8 cellular contexts compared by ENCODE assay signal in the genomic region with DNA sequence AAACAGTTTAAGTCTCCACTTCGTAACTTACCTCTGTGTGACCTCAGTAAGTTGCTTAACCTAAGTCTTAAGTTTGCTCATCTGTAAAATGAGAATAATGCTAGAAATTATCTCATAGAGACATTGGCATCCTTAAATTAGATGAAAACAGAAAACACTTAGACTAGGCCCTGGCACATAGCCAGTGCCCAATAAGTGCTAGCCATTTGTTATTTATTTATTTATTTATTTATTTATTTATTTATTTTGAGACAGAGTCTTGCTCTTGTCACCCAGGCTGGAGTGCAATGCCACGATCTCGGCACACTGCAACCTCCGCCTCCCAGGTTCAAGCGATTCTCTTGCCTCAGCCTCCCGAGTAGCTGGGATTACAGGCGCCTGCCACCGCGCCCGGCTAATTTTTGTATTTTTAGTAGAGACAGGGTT. TPM values are rescaled to one million over a fixed set of nuclear protein-coding genes. Genes with fewer than 3 reads are reported as not detected.
DNase-seq lines count a peak whose midpoint lies in the region; ATAC-seq, FAIRE-seq and TF ChIP-seq lines count a peak whose summit lies in the region.
"Not testable (repeated sequence)": the region's sequence is repeated elsewhere in the genome, so short reads cannot be mapped to it uniquely, and the experiment has no call there.

No MANE protein-coding gene starts in this region.

- not testable (repeated sequence) for H2AFZ ChIP-seq in astrocyte (ENCODE audit: low read depth, low read length); endothelial cell of umbilical vein (ENCODE audit: low read depth, low read length); osteoblast (ENCODE audit: low read length)

- H3K79me2 ChIP-seq in astrocyte (ENCODE audit: insufficient read depth, low read length) (peaks cover 88% of the 10 kb centered on the region), endothelial cell of umbilical vein (ENCODE audit: control insufficient read depth, insufficient read depth, low read length) (peaks cover 79% of the 10 kb centered on the region), osteoblast (ENCODE audit: insufficient read depth, low read length) (peaks cover 88% of the 10 kb centered on the region)

- FAIRE-seq in astrocyte (lab: Jason Lieb, UNC), result peak; percentile 5
- FAIRE-seq in endothelial cell of umbilical vein (lab: Jason Lieb, UNC), result not testable (repeated sequence)

- not testable (repeated sequence) for DNase-seq in AG04449 (ENCODE audit: low read depth, low spot score); activated CD4-positive, alpha-beta memory T cell treated with anti-CD3 and anti-CD28 coated beads for 36 hours; astrocyte (ENCODE audit: low read depth); endothelial cell of umbilical vein (ENCODE audit: low read depth, low spot score); immature natural killer cell; osteoblast (ENCODE audit: insufficient read length, low spot score, missing footprints); stimulated activated naive CD8-positive, alpha-beta T cell treated with anti-CD3 and anti-CD28 coated beads, Interleukin-15, amount 100 ng/mL, for 72 hours

- peaks cover 53% of the 10 kb centered on the region for H3K4me1 ChIP-seq in astrocyte (ENCODE audit: insufficient read depth, low read length)
- peaks cover 58% of the 10 kb centered on the region for H3K4me1 ChIP-seq in endothelial cell of umbilical vein (ENCODE audit: control insufficient read depth, extremely low read depth, insufficient read depth, low read length)
- H3K4me1 ChIP-seq in osteoblast (ENCODE audit: insufficient read depth, low read length), result peaks cover 65% of the 10 kb centered on the region

- H3K4me3 ChIP-seq in AG04449 (ENCODE audit: low read depth, low read length) (peak overlapping the region; percentile 97), endothelial cell of umbilical vein (replicated peaks in 1 of 3; ENCODE audit: insufficient read depth in 1 of 3, low read depth in 1 of 3, low read length in 3 of 3) (peak overlapping the region in 1 of 3 experiments; percentile 1), osteoblast (ENCODE audit: insufficient read depth, low read length) (peak overlapping the region; percentile 98)
- H3K4me3 ChIP-seq in astrocyte (ENCODE audit: insufficient read depth, low read depth, low read length), result not testable (repeated sequence)

- POLR2A ChIA-PET in AG04449 (lab: Yijun Ruan, JAX), result not testable (repeated sequence)
- POLR2A ChIA-PET in activated CD4-positive, alpha-beta memory T cell treated with anti-CD3 and anti-CD28 coated beads for 36 hours (lab: Charles Lee), result interaction anchor here (0.7 to 4.6 kb wide), 3 partner anchors 9 to 84 kb away, joined by 3 to 69 read pairs (median 35); a partner anchor contains a TSS
- POLR2A ChIA-PET in endothelial cell of umbilical vein (lab: Charles Lee), result interaction anchor here (2.8 kb wide), 1 partner anchor 9 kb away, joined by 19 read pairs; a partner anchor contains a TSS

- not testable (repeated sequence) for H3K9me1 ChIP-seq in endothelial cell of umbilical vein (replicated peaks; ENCODE audit: control insufficient read depth, extremely low read depth, insufficient read depth, low read length)

- ATAC-seq in stimulated activated naive CD8-positive, alpha-beta T cell treated with anti-CD3 and anti-CD28 coated beads, Interleukin-15, amount 100 ng/mL, for 72 hours, result not testable (repeated sequence)

- peak overlapping the region; percentile 95 for H3K27ac Mint-ChIP-seq in activated CD4-positive, alpha-beta memory T cell treated with anti-CD3 and anti-CD28 coated beads for 36 hours
- H3K27ac Mint-ChIP-seq in astrocyte (ENCODE audit: unreplicated experiment) (peak overlapping the region; percentile 42), immature natural killer cell (peak overlapping the region; percentile 89 to 99 (median 94))
- peak overlapping the region in 1 of 2 donors; percentile 14 for H3K27ac Mint-ChIP-seq in stimulated activated naive CD8-positive, alpha-beta T cell treated with anti-CD3 and anti-CD28 coated beads, Interleukin-15, amount 100 ng/mL, for 72 hours

- intact Hi-C loops in activated CD4-positive, alpha-beta memory T cell treated with anti-CD3 and anti-CD28 coated beads for 36 hours (cut with micrococcal nuclease), result loop anchor here (5.0 to 10.0 kb wide), 3 partner anchors 298 to 1316 kb away; a partner anchor contains a TSS
- intact Hi-C loops in endothelial cell of umbilical vein (cut with micrococcal nuclease), result not testable (repeated sequence)

- H3K27me3 Mint-ChIP-seq in activated CD4-positive, alpha-beta memory T cell treated with anti-CD3 and anti-CD28 coated beads for 36 hours; astrocyte (ENCODE audit: low read depth, unreplicated experiment); stimulated activated naive CD8-positive, alpha-beta T cell treated with anti-CD3 and anti-CD28 coated beads, Interleukin-15, amount 100 ng/mL, for 72 hours: not testable (repeated sequence)
- peaks cover 3 to 13% (median 4%) of the 10 kb centered on the region in 3 donors for H3K27me3 Mint-ChIP-seq in immature natural killer cell (ENCODE audit: low read depth in 3 of 3)

- not testable (repeated sequence) for TF ChIP-seq CTCF in AG04449 (IDR thresholded peaks at IDR 0.05; ENCODE audit: insufficient read depth, low read length, missing control alignments); astrocyte (IDR thresholded peaks at IDR 0.05; ENCODE audit: insufficient read depth, low read depth, low read length); endothelial cell of umbilical vein (IDR thresholded peaks at IDR 0.05; ENCODE audit: extremely low read depth in 1 of 2, insufficient read depth in 1 of 2, low read depth in 1 of 2, low read length in 2 of 2); osteoblast (IDR thresholded peaks at IDR 0.05; ENCODE audit: extremely low read depth, low read depth, low read length)

- not testable (repeated sequence) for H3K9me3 Mint-ChIP-seq in activated CD4-positive, alpha-beta memory T cell treated with anti-CD3 and anti-CD28 coated beads for 36 hours; astrocyte (ENCODE audit: unreplicated experiment); immature natural killer cell; stimulated activated naive CD8-positive, alpha-beta T cell treated with anti-CD3 and anti-CD28 coated beads, Interleukin-15, amount 100 ng/mL, for 72 hours

- TF ChIP-seq POLR2A in endothelial cell of umbilical vein (IDR thresholded peaks at IDR 0.05; ENCODE audit: low read depth, low read length), result not testable (repeated sequence)

- H3K36me3 Mint-ChIP-seq in activated CD4-positive, alpha-beta memory T cell treated with anti-CD3 and anti-CD28 coated beads for 36 hours, result peaks cover 13% of the 10 kb centered on the region
- not testable (repeated sequence) for H3K36me3 Mint-ChIP-seq in astrocyte (ENCODE audit: low read depth, unreplicated experiment); immature natural killer cell

- not testable (repeated sequence) for H3K27me3 ChIP-seq in astrocyte (ENCODE audit: insufficient read depth, low read length); endothelial cell of umbilical vein (ENCODE audit: control insufficient read depth in 2 of 2, insufficient read depth in 2 of 2, low read length in 2 of 2); osteoblast (ENCODE audit: insufficient read depth, low read length)

- H3K27ac ChIP-seq in KOPT-K1 (ENCODE audit: low read depth, low read length, poor library complexity, severe bottlenecking), result peak overlapping the region; percentile 89
- not testable (repeated sequence) for H3K27ac ChIP-seq in astrocyte (ENCODE audit: low read depth, low read length); endothelial cell of umbilical vein (ENCODE audit: insufficient read depth, low read depth, low read length); osteoblast (ENCODE audit: low read depth, low read length)

- H3K36me3 ChIP-seq in KOPT-K1 (ENCODE audit: insufficient read depth, low read length), result peaks cover 19% of the 10 kb centered on the region; the same call in 1 of the 2 replicates
- peaks cover 15% of the 10 kb centered on the region for H3K36me3 ChIP-seq in astrocyte (ENCODE audit: insufficient read depth, low read length)
- not testable (repeated sequence) for H3K36me3 ChIP-seq in endothelial cell of umbilical vein (ENCODE audit: control insufficient read depth in 2 of 2, extremely low read depth in 1 of 2, insufficient read depth in 2 of 2, low read length in 2 of 2)
- H3K36me3 ChIP-seq in osteoblast (ENCODE audit: insufficient read depth, low read length), result peaks cover 25% of the 10 kb centered on the region

- H3K4me1 Mint-ChIP-seq in activated CD4-positive, alpha-beta memory T cell treated with anti-CD3 and anti-CD28 coated beads for 36 hours (ENCODE audit: low read depth), result peaks cover 63% of the 10 kb centered on the region
- H3K4me1 Mint-ChIP-seq in astrocyte (ENCODE audit: low read depth, unreplicated experiment) (peaks cover 54% of the 10 kb centered on the region), immature natural killer cell (peaks cover 74 to 75% of the 10 kb centered on the region in 2 donors)
- peaks cover 71% of the 10 kb centered on the region for H3K4me1 Mint-ChIP-seq in stimulated activated naive CD8-positive, alpha-beta T cell treated with anti-CD3 and anti-CD28 coated beads, Interleukin-15, amount 100 ng/mL, for 72 hours

- H3K4me3 Mint-ChIP-seq in activated CD4-positive, alpha-beta memory T cell treated with anti-CD3 and anti-CD28 coated beads for 36 hours, result peak overlapping the region; percentile 86
- H3K4me3 Mint-ChIP-seq in astrocyte (ENCODE audit: unreplicated experiment) (peak overlapping the region; percentile 95), immature natural killer cell (peak overlapping the region; percentile 84 to 92 (median 89))
- peak overlapping the region; percentile 93 to 98 for H3K4me3 Mint-ChIP-seq in stimulated activated naive CD8-positive, alpha-beta T cell treated with anti-CD3 and anti-CD28 coated beads, Interleukin-15, amount 100 ng/mL, for 72 hours

- not testable (repeated sequence) for H3K9me3 ChIP-seq in KOPT-K1 (ENCODE audit: insufficient read depth, low read length, poor library complexity, severe bottlenecking); astrocyte (ENCODE audit: insufficient read depth, low read depth, low read length); endothelial cell of umbilical vein (replicated peaks; ENCODE audit: control insufficient read depth, insufficient read depth, low read length); osteoblast (ENCODE audit: low read depth, low read length)

- not testable (repeated sequence) for BruUV-seq in endothelial cell of umbilical vein (replicated peaks; lab: Mats Ljungman, UMichigan)

- H3K9ac ChIP-seq in astrocyte (ENCODE audit: low read length), result peak overlapping the region; percentile 90
- H3K9ac ChIP-seq in endothelial cell of umbilical vein (replicated peaks; ENCODE audit: extremely low read depth, insufficient read depth, low read length), result not testable (repeated sequence)

- dilution Hi-C loops in endothelial cell of umbilical vein (cut with MboI; ENCODE audit: extremely low pct_ligation_motif_present, low sequenced_read_pairs), result not testable (repeated sequence)

- CTCF ChIA-PET in AG04449 (lab: Yijun Ruan, JAX) (interaction anchor here (1.1 to 4.6 kb wide), 3 partner anchors 9 to 142 kb away, joined by 4 to 39 read pairs (median 25); a partner anchor contains a TSS), endothelial cell of umbilical vein (lab: Charles Lee) (interaction anchor here (4.8 kb wide), 1 partner anchor 28 kb away, joined by 57 read pairs; no protein-coding TSS in a partner anchor)
- CTCF ChIA-PET in activated CD4-positive, alpha-beta memory T cell treated with anti-CD3 and anti-CD28 coated beads for 36 hours (lab: Charles Lee), result interaction anchor here (1.1 to 7.0 kb wide), 3 partner anchors 8 to 127 kb away, joined by 3 to 110 read pairs (median 39); a partner anchor contains a TSS

- H3K4me2 ChIP-seq in astrocyte (ENCODE audit: low read length) (peak overlapping the region; percentile 97), endothelial cell of umbilical vein (ENCODE audit: insufficient read depth, low read length) (peak overlapping the region; percentile 77), osteoblast (ENCODE audit: insufficient read depth, low read length) (peak overlapping the region; percentile 91)

- H4K20me1 ChIP-seq in astrocyte (ENCODE audit: insufficient read depth, low read length) (peaks cover 71% of the 10 kb centered on the region), osteoblast (ENCODE audit: insufficient read depth, low read length) (peaks cover 70% of the 10 kb centered on the region)
- H4K20me1 ChIP-seq in endothelial cell of umbilical vein (replicated peaks; ENCODE audit: control insufficient read depth, extremely low read depth, insufficient read depth, low read length), result not testable (repeated sequence)

RNA-seq across cellular contexts. Expression of a gene that starts 2.9 kb away (rescaled TPM):
- total RNA-seq in activated CD4-positive, alpha-beta memory T cell treated with anti-CD3 and anti-CD28 coated beads for 36 hours, result 100 to 1,000 TPM; 138 to 143 TPM
- total RNA-seq in astrocyte, result 259 and 271 TPM in 2 replicates
- 193 and 199 TPM in 2 replicates for total RNA-seq in endothelial cell of umbilical vein
- polyA plus RNA-seq in endothelial cell of umbilical vein, result 69.7 and 72.8 TPM in 2 replicates
- 83.1 and 87.7 TPM in 2 replicates for polyA plus RNA-seq in endothelial cell of umbilical vein (2011; cell fraction: cytosol; rRNA removed)
- polyA plus RNA-seq in endothelial cell of umbilical vein (2011; cell fraction: nucleus; rRNA removed), result 96.6 and 103 TPM in 2 replicates
- 92.9 and 99.3 TPM in 2 replicates for polyA plus RNA-seq in endothelial cell of umbilical vein (2012)
- polyA minus RNA-seq in endothelial cell of umbilical vein, result 30.7 and 35.9 TPM in 2 replicates
- 29.4 TPM for polyA minus RNA-seq in endothelial cell of umbilical vein (2011; cell fraction: cytosol; rRNA and poly(A)+ RNA removed)
- polyA minus RNA-seq in endothelial cell of umbilical vein (2011; cell fraction: nucleus; rRNA and poly(A)+ RNA removed), result 23.7 and 46.5 TPM in 2 replicates
- polyA plus RNA-seq in immature natural killer cell, result 10 to 100 TPM; 12.4 to 41.9 (median 17.9) TPM
- 106 and 132 TPM in 2 replicates for total RNA-seq in osteoblast

RNA-seq across cellular contexts. Expression of a gene that starts 9.6 kb away (rescaled TPM):
- total RNA-seq in activated CD4-positive, alpha-beta memory T cell treated with anti-CD3 and anti-CD28 coated beads for 36 hours, result 10 to 100 TPM; 56.7 to 56.8 TPM
- total RNA-seq in astrocyte (87.1 and 87.6 TPM in 2 replicates), endothelial cell of umbilical vein (87.7 and 93.4 TPM in 2 replicates), osteoblast (93.4 and 111 TPM in 2 replicates)
- polyA plus RNA-seq in endothelial cell of umbilical vein (89.3 and 125 TPM in 2 replicates), immature natural killer cell (100 to 1,000 TPM; 113 to 219 (median 129) TPM)
- polyA plus RNA-seq in endothelial cell of umbilical vein (2011; cell fraction: cytosol; rRNA removed), result 108 and 132 TPM in 2 replicates
- polyA plus RNA-seq in endothelial cell of umbilical vein (2011; cell fraction: nucleus; rRNA removed), result 63.6 and 73.8 TPM in 2 replicates
- polyA plus RNA-seq in endothelial cell of umbilical vein (2012), result 92.2 and 107 TPM in 2 replicates
- 39.8 and 43.5 TPM in 2 replicates for polyA minus RNA-seq in endothelial cell of umbilical vein
- polyA minus RNA-seq in endothelial cell of umbilical vein (2011; cell fraction: cytosol; rRNA and poly(A)+ RNA removed), result 44.3 TPM
- polyA minus RNA-seq in endothelial cell of umbilical vein (2011; cell fraction: nucleus; rRNA and poly(A)+ RNA removed), result 13.5 and 18.9 TPM in 2 replicates

RNA-seq across cellular contexts. Expression of a gene that starts 33.8 kb away (rescaled TPM):
- total RNA-seq in activated CD4-positive, alpha-beta memory T cell treated with anti-CD3 and anti-CD28 coated beads for 36 hours, result not detected
- total RNA-seq in astrocyte (3.4 and 10.8 TPM in 2 replicates), endothelial cell of umbilical vein (0.78 and 1.3 TPM in 2 replicates), osteoblast (12.7 and 15.2 TPM in 2 replicates)
- polyA plus RNA-seq in endothelial cell of umbilical vein (1.2 and 1.6 TPM in 2 replicates), immature natural killer cell (under 1 TPM in 1 of 3 donors, not detected in 2; 0.12 TPM)
- 0.83 and 0.97 TPM in 2 replicates for polyA plus RNA-seq in endothelial cell of umbilical vein (2011; cell fraction: cytosol; rRNA removed)
- polyA plus RNA-seq in endothelial cell of umbilical vein (2011; cell fraction: nucleus; rRNA removed), result 0.75 and 0.77 TPM in 2 replicates
- 1.4 and 2.9 TPM in 2 replicates for polyA plus RNA-seq in endothelial cell of umbilical vein (2012)
- polyA minus RNA-seq in endothelial cell of umbilical vein, result 0.73 and 1.1 TPM in 2 replicates
- polyA minus RNA-seq in endothelial cell of umbilical vein (2011; cell fraction: cytosol; rRNA and poly(A)+ RNA removed), result not detected
- 0.19 TPM in 2 replicates for polyA minus RNA-seq in endothelial cell of umbilical vein (2011; cell fraction: nucleus; rRNA and poly(A)+ RNA removed)
